8 cellular contexts compared by ENCODE assay signal in the genomic region with DNA sequence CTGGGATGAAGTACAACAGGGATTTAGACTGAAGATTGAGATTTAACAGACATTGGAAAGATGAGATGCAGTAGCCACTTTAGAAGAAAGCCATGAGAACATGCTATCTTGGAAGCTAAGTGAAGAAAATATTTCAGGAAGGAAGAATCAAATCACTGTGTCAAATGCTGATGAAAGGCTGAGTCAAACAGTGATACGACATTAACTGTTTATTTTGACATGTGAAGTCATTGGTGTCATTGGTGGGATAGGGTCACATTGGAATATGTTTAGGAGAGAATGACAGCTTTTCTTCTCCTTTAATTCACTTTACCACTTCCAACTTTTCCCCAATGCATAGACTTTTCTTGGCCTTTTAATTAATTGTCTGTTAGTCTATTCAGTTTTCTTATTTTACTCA.
"Had no signal": no experiment of that assay in that cellular context is flagged by ENCODE, and none has a peak within 500 bp of the region (broad histone marks: within the 10 kb centered on the region; RNA-seq: fewer than 3 reads in every experiment).

No MANE protein-coding gene starts in this region.

- H3K9ac ChIP-seq: GM23248 had no signal

- H3K36me3 Mint-ChIP-seq: IgD-negative memory B cell had no signal

- H3K27me3 Mint-ChIP-seq: IgD-negative memory B cell had no signal

- H3K27ac Mint-ChIP-seq: HFFc6, IgD-negative memory B cell had no signal

- FAIRE-seq: HepG2 had no signal

- H3K9me3 Mint-ChIP-seq: HFFc6 had no signal

- H3K27ac ChIP-seq: GM23248, HL-60 had no signal

- H2AFZ ChIP-seq: GM23248 had no signal

- H3K4me3 ChIP-seq: GM23248, HAP-1 had no signal

- H3K36me3 ChIP-seq: HAP-1 had no signal

- H3K9me3 ChIP-seq: HAP-1 had no signal

- H3K4me3 Mint-ChIP-seq: HFFc6, IgD-negative memory B cell had no signal

- DNase-seq: GM23248, GOT3, H7, HFFc6 had no signal
